Comparison of ENCODE assay signal across 4 cellular contexts in the genomic region with DNA sequence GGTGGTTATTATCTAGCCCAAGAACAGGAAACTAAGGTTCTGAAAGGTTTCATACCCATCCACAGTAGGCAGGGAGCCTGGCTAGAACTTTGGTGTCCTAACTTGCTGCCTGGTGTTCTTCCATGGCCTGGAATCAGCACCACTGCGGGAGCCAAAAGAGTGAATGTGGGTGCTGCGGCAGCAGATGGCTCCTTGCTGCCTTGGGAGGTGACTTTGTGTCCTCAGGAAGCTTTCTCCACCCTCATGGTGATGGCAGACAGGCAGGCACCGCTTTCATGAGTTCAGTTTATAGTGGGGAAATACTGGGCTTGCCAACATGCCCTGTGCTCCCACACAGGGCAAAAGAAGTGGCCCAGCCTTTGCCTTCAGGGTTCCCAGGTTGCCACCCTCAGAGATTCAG.
"Had no signal": no experiment of that assay in that cellular context is flagged by ENCODE, and none has a peak within 500 bp of the region (broad histone marks: within the 10 kb centered on the region; RNA-seq: fewer than 3 reads in every experiment).

No MANE protein-coding gene starts in this region.

- DNase-seq: H9, HCEC 1CT, IMR-90 had no signal

- H3K4me3 ChIP-seq: GM23338 had no signal

- ATAC-seq: GM23338 had no signal
